In the genomic region with DNA sequence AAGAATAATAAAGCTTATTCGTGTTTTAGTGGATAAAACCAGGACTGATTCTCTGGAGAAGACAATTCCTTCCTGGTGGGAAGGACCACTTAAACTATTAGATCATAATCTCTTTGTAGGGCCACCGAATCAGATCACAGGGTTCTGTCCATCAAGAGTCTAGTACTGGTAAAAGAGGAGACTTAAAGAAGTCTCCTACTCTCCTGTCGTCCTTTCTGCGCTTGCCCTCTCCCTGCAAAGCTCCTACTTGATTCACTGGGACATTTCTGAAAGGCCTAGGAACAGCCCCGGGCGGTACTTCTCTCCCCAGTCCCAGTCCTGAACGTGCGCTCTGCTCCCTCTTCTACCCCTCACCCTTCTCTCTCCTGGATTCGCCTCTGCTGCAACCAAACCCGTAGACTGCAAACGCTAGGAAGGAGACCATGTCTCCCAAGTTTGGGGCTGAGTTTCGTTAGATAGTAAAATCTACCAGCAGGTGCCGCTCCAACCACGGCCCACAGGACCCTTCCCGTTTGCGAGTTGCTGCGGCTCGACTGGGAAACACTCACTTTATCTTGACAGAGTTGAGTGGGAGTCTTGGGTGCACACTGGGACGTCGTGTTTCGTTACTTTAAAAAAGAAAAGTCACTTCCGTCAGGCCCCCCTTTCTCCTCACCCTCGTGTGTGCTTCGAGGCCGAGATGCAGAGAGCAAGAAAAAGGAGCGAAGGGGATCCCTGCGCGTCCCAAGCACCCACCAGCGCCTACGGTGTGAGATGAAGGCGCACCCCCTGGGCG, we compare ENCODE assay signal across 8 cellular contexts. TPM values are rescaled to one million over a fixed set of nuclear protein-coding genes. Genes with fewer than 3 reads are reported as not detected.
A peak's percentile ranks its signal among the peaks of the same experiment; 100 is the strongest.
DNase-seq lines count a peak whose midpoint lies in the region; ATAC-seq and TF ChIP-seq lines count a peak whose summit lies in the region.

No MANE protein-coding gene starts in this region.

- no peak overlapping the region for H3K27ac ChIP-seq in CD4-positive, alpha-beta memory T cell (ENCODE audit: low read depth, low read length)
- H3K27ac ChIP-seq in HUES64 (ENCODE audit: low read depth, low read length): no peak overlapping the region
- no peak overlapping the region for H3K27ac ChIP-seq in PC-3 (ENCODE audit: low read length)

- H3K4me3 ChIP-seq in CD4-positive, alpha-beta memory T cell (ENCODE audit: low read length in 2 of 2): peak overlapping the region in 1 of 2 donors; percentile 23
- H3K4me3 ChIP-seq in HUES64 (ENCODE audit: low read length) (peak overlapping the region; percentile 40), PC-3 (ENCODE audit: low read length) (peak overlapping the region; percentile 29)

- H3K79me2 ChIP-seq in PC-3 (ENCODE audit: low read length): no peaks in the 10 kb centered on the region

- no peaks in the 10 kb centered on the region for H3F3A ChIP-seq in PC-3 (ENCODE audit: low read length, unreplicated experiment)

- H3K9ac ChIP-seq in HUES64 (ENCODE audit: low read depth, low read length) (no peak overlapping the region), PC-3 (ENCODE audit: low read length) (no peak overlapping the region)

- H3K4me3 Mint-ChIP-seq in CD4-positive, alpha-beta memory T cell: peak overlapping the region; percentile 41 to 89 (median 83)
- peak overlapping the region; percentile 50 for H3K4me3 Mint-ChIP-seq in activated T-helper 17 cell treated with anti-CD3 and anti-CD28 coated beads, Interleukin-2, amount 50 U/mL, for 72 hours

- DNase-seq in CD4-positive, alpha-beta memory T cell: peak in 4 of 5 donors; percentile 30 to 43 (median 34)
- DNase-seq in PC-3 (peak; percentile 73), foreskin melanocyte (peak; percentile 40), occipital lobe (lab: John Stamatoyannopoulos, UW) (peak; percentile 25), superior temporal gyrus (ENCODE audit: extremely low spot score) (peak; percentile 85)

- WGBS in HUES64: 6% methylated on average over 31 of the region's 32 CpGs

- peaks cover 6 to 17% (median 8%) of the 10 kb centered on the region in 4 donors for H3K4me1 Mint-ChIP-seq in CD4-positive, alpha-beta memory T cell
- H3K4me1 Mint-ChIP-seq in activated T-helper 17 cell treated with anti-CD3 and anti-CD28 coated beads, Interleukin-2, amount 50 U/mL, for 72 hours: no peaks in the 10 kb centered on the region

- CTCF ChIA-PET in CD4-positive, alpha-beta memory T cell (lab: Charles Lee; ENCODE audit: partially characterized antibody): interaction anchor here (0.5 to 2.5 kb wide), 5 partner anchors 11 to 1487 kb away, joined by 3 to 5 read pairs (median 4); no protein-coding TSS in a partner anchor
- CTCF ChIA-PET in PC-3 (lab: Charles Lee): interaction anchor here (0.8 kb wide), 1 partner anchor 159 kb away, joined by 3 read pairs; no protein-coding TSS in a partner anchor

- peak; percentile 84 for TF ChIP-seq CTCF in PC-3 (conservative IDR thresholded peaks at IDR 0.05; ENCODE audit: low read depth, low read length)

- no peaks in the 10 kb centered on the region for H3K36me3 ChIP-seq in CD4-positive, alpha-beta memory T cell (ENCODE audit: insufficient read depth, low read length)
- no peaks in the 10 kb centered on the region for H3K36me3 ChIP-seq in HUES64 (ENCODE audit: insufficient read depth, low read length)
- no peaks in the 10 kb centered on the region for H3K36me3 ChIP-seq in PC-3 (ENCODE audit: low read depth, low read length)

- POLR2A ChIA-PET in CD4-positive, alpha-beta memory T cell (lab: Charles Lee; ENCODE audit: partially characterized antibody): no interaction called here
- POLR2A ChIA-PET in PC-3 (lab: Charles Lee; ENCODE audit: unreplicated experiment): no interaction called here

- H3K4me2 ChIP-seq in PC-3 (ENCODE audit: low read length): peak overlapping the region; percentile 64

- no peaks in the 10 kb centered on the region for H3K9me3 Mint-ChIP-seq in CD4-positive, alpha-beta memory T cell
- H3K9me3 Mint-ChIP-seq in activated T-helper 17 cell treated with anti-CD3 and anti-CD28 coated beads, Interleukin-2, amount 50 U/mL, for 72 hours: no peaks in the 10 kb centered on the region

- H2AFZ ChIP-seq in PC-3 (ENCODE audit: low read length): peak overlapping the region; percentile 50

- intact Hi-C loops in CD4-positive, alpha-beta memory T cell (cut with micrococcal nuclease): no loop called here
- intact Hi-C loops in PC-3 (cut with micrococcal nuclease): loop anchor here (5.0 to 10.0 kb wide), 3 partner anchors 73 to 485 kb away; a partner anchor contains a TSS

- peak; percentile 90 for ATAC-seq in PC-3
- peak; percentile 77 for ATAC-seq in activated T-helper 17 cell treated with anti-CD3 and anti-CD28 coated beads, Interleukin-2, amount 50 U/mL, for 72 hours (replicated peaks)
- ATAC-seq in HG03439 (IDR thresholded peaks at IDR 0.05; ENCODE audit: unreplicated experiment): no peak

- no peaks in the 10 kb centered on the region for H3K9me2 ChIP-seq in PC-3 (replicated peaks; ENCODE audit: low read length)

- no peaks in the 10 kb centered on the region for H4K20me1 ChIP-seq in PC-3 (ENCODE audit: low read length)

- H3K27ac Mint-ChIP-seq in CD4-positive, alpha-beta memory T cell: peak overlapping the region in 2 of 7 donors; percentile 23 to 59
- H3K27ac Mint-ChIP-seq in activated T-helper 17 cell treated with anti-CD3 and anti-CD28 coated beads, Interleukin-2, amount 50 U/mL, for 72 hours: no peak overlapping the region

- H3K9me3 ChIP-seq in CD4-positive, alpha-beta memory T cell (ENCODE audit: control insufficient read depth in 1 of 2, low read length in 2 of 2): no peaks in the 10 kb centered on the region
- H3K9me3 ChIP-seq in HUES64 (ENCODE audit: insufficient read depth, low read depth, low read length): no peaks in the 10 kb centered on the region
- no peaks in the 10 kb centered on the region for H3K9me3 ChIP-seq in PC-3 (ENCODE audit: low read length)

- H3K27me3 Mint-ChIP-seq in CD4-positive, alpha-beta memory T cell: peaks cover 41 to 54% of the 10 kb centered on the region in 2 donors
- peaks cover 51% of the 10 kb centered on the region for H3K27me3 Mint-ChIP-seq in activated T-helper 17 cell treated with anti-CD3 and anti-CD28 coated beads, Interleukin-2, amount 50 U/mL, for 72 hours

- no TSS peak for BruUV-seq in PC-3 (replicated peaks; lab: Mats Ljungman, UMichigan)

- no peaks in the 10 kb centered on the region for H3K36me3 Mint-ChIP-seq in CD4-positive, alpha-beta memory T cell
- H3K36me3 Mint-ChIP-seq in activated T-helper 17 cell treated with anti-CD3 and anti-CD28 coated beads, Interleukin-2, amount 50 U/mL, for 72 hours (ENCODE audit: low read depth): no peaks in the 10 kb centered on the region

- peaks cover 40% of the 10 kb centered on the region for H3K27me3 ChIP-seq in CD4-positive, alpha-beta memory T cell (ENCODE audit: insufficient read depth, low read length)
- peaks cover 82% of the 10 kb centered on the region for H3K27me3 ChIP-seq in HUES64 (ENCODE audit: insufficient read depth, low read length)
- H3K27me3 ChIP-seq in PC-3 (ENCODE audit: low read length): peaks cover 57% of the 10 kb centered on the region

- peaks cover 7% of the 10 kb centered on the region for H3K4me1 ChIP-seq in CD4-positive, alpha-beta memory T cell (ENCODE audit: insufficient read depth, low read length)
- peaks cover 5% of the 10 kb centered on the region; the same call in 1 of the 2 replicates for H3K4me1 ChIP-seq in HUES64 (ENCODE audit: insufficient read depth, low read length)
- H3K4me1 ChIP-seq in PC-3 (ENCODE audit: insufficient read depth, low read length): no peaks in the 10 kb centered on the region

RNA-seq across cellular contexts. Expression of a gene that starts 1.0 kb away (rescaled TPM):
- total RNA-seq in CD4-positive, alpha-beta memory T cell: not detected
- not detected for polyA plus RNA-seq in CD4-positive, alpha-beta memory T cell
- not detected for polyA plus RNA-seq in HUES64 (2013, experiment 1 of 2)
- not detected for polyA plus RNA-seq in HUES64 (2013, experiment 2 of 2)
- total RNA-seq in PC-3 (2014; rRNA removed) (not detected in 2 replicates), occipital lobe (not detected)
- not detected for total RNA-seq in activated T-helper 17 cell treated with anti-CD3 and anti-CD28 coated beads, Interleukin-2, amount 50 U/mL, for 72 hours

RNA-seq across cellular contexts. Expression of a gene that starts 21.5 kb away (rescaled TPM):
- 1 to 10 TPM in 1 of 2 experiments, under 1 TPM in 1; 0.94 to 1.1 TPM for total RNA-seq in CD4-positive, alpha-beta memory T cell
- under 1 TPM in 1 of 2 donors, not detected in 1; 0.41 TPM for polyA plus RNA-seq in CD4-positive, alpha-beta memory T cell
- polyA plus RNA-seq in HUES64 (2013, experiment 1 of 2): 84.4 TPM
- polyA plus RNA-seq in HUES64 (2013, experiment 2 of 2): 88.1 TPM
- total RNA-seq in PC-3 (2014; rRNA removed) (4.4 and 16.0 TPM in 2 replicates), occipital lobe (435 TPM)
- 1 to 10 TPM; 2.0 to 7.4 TPM for total RNA-seq in activated T-helper 17 cell treated with anti-CD3 and anti-CD28 coated beads, Interleukin-2, amount 50 U/mL, for 72 hours

RNA-seq across cellular contexts. Expression of a gene that starts 30.9 kb away (rescaled TPM):
- total RNA-seq in CD4-positive, alpha-beta memory T cell: not detected
- polyA plus RNA-seq in CD4-positive, alpha-beta memory T cell: not detected
- polyA plus RNA-seq in HUES64 (2013, experiment 1 of 2): not detected
- polyA plus RNA-seq in HUES64 (2013, experiment 2 of 2): not detected
- total RNA-seq in PC-3 (2014; rRNA removed) (not detected in 2 replicates), occipital lobe (not detected)
- total RNA-seq in activated T-helper 17 cell treated with anti-CD3 and anti-CD28 coated beads, Interleukin-2, amount 50 U/mL, for 72 hours: under 1 TPM in 1 of 2 donors, not detected in 1; 0.35 TPM

RNA-seq across cellular contexts. Expression of a gene that starts 46.1 kb away (rescaled TPM):
- total RNA-seq in CD4-positive, alpha-beta memory T cell: not detected
- polyA plus RNA-seq in CD4-positive, alpha-beta memory T cell: not detected
- polyA plus RNA-seq in HUES64 (2013, experiment 1 of 2): not detected
- polyA plus RNA-seq in HUES64 (2013, experiment 2 of 2): not detected
- not detected in 2 replicates for total RNA-seq in PC-3 (2014; rRNA removed)
- total RNA-seq in activated T-helper 17 cell treated with anti-CD3 and anti-CD28 coated beads, Interleukin-2, amount 50 U/mL, for 72 hours: not detected
- not detected for total RNA-seq in occipital lobe

Comparison
In these comparisons a context has a peak if more than half of its experiments do, and no peak if none do; other contexts are left out.
1. DNase-seq: peak in every context shown above with its lines; median percentile 85 in superior temporal gyrus; 73 in PC-3; 40 in foreskin melanocyte; 34 in CD4-positive, alpha-beta memory T cell; 25 in occipital lobe.
2. RNA of a gene that starts 21.5 kb away (total RNA-seq): 435 TPM in occipital lobe (single experiment); 2.0 to 7.4 TPM in activated T-helper 17 cell treated with anti-CD3 and anti-CD28 coated beads, Interleukin-2, amount 50 U/mL, for 72 hours, 4.4 to 16.0 TPM in PC-3 and 0.94 to 1.1 TPM in CD4-positive, alpha-beta memory T cell; every median in the first group is over 10 times any median in the second.